1 cellular context compared by ENCODE assay signal in the genomic region with DNA sequence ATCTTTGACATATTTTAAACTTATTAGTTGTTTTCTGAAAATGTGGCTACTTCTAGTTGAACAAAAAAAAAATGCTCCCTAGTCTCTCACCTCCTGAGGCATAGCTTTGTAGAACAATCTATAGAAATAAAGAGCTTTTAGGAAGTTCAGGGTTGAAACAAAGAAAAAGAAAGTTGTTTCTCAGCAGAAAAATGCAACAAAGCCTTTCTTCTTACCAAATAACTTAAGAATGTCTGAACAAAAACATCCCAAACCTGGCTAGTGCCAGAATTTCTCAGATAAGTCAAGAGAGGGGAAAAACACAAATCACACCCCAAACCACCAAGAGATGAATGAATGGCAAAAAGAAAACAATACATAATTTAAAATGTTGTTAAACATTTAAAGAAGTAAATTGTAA.
TF ChIP-seq lines count a peak whose summit lies in the region.

No MANE protein-coding gene starts in this region.

TF ChIP-seq in HCT116, 20 proteins besides CTCF, POLR2A, EP300 and RAD21 (continued from another document):
- TF ChIP-seq, protein P1, sequence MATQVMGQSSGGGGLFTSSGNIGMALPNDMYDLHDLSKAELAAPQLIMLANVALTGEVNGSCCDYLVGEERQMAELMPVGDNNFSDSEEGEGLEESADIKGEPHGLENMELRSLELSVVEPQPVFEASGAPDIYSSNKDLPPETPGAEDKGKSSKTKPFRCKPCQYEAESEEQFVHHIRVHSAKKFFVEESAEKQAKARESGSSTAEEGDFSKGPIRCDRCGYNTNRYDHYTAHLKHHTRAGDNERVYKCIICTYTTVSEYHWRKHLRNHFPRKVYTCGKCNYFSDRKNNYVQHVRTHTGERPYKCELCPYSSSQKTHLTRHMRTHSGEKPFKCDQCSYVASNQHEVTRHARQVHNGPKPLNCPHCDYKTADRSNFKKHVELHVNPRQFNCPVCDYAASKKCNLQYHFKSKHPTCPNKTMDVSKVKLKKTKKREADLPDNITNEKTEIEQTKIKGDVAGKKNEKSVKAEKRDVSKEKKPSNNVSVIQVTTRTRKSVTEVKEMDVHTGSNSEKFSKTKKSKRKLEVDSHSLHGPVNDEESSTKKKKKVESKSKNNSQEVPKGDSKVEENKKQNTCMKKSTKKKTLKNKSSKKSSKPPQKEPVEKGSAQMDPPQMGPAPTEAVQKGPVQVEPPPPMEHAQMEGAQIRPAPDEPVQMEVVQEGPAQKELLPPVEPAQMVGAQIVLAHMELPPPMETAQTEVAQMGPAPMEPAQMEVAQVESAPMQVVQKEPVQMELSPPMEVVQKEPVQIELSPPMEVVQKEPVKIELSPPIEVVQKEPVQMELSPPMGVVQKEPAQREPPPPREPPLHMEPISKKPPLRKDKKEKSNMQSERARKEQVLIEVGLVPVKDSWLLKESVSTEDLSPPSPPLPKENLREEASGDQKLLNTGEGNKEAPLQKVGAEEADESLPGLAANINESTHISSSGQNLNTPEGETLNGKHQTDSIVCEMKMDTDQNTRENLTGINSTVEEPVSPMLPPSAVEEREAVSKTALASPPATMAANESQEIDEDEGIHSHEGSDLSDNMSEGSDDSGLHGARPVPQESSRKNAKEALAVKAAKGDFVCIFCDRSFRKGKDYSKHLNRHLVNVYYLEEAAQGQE (IDR thresholded peaks at IDR 0.05; ENCODE audit: low read depth), result no peak
- TF ChIP-seq TCF7L2 (IDR thresholded peaks at IDR 0.05; ENCODE audit: borderline replicate concordance, extremely low read depth, insufficient read depth, insufficient read length), result no peak
- TF ChIP-seq EZH2phosphoT487 (IDR thresholded peaks at IDR 0.05; ENCODE audit: borderline replicate concordance), result no peak
